26 cellular contexts compared by ENCODE assay signal in the genomic region with DNA sequence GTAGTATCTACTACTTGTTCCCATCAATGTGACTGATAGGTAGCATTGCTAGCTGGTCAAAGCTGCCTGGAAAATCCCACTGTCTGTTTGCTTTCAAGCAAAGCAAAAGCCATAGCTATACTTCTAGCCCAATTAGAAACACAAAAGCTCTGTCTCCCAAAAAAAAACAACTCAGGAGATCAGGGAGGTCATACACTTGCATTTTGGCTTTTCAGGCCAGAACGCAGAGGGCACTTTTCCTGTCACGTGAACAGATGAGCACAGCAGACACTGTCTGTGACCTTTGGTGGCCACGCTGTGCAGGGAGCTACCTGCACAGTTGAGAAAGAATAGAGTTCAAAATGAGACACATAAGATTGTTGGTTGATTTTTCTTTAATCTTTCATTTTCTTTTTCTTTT.
"Had no signal": no experiment of that assay in that cellular context is flagged by ENCODE, and none has a peak within 500 bp of the region (broad histone marks: within the 10 kb centered on the region; RNA-seq: fewer than 3 reads in every experiment).

No MANE protein-coding gene starts in this region.

- DNase-seq: activated CD4-positive, alpha-beta T cell treated with anti-CD3 and anti-CD28 coated beads for 1 hour; activated CD4-positive, alpha-beta T cell treated with anti-CD3 and anti-CD28 coated beads, Interleukin-2, amount 50 U/mL, for 1 hour; activated CD8-positive, alpha-beta T cell treated with anti-CD3 and anti-CD28 coated beads, Interleukin-2, amount 10 ng/mL, durations not matched to agents 7 days and 5 days; activated gamma-delta T cell treated with Interleukin-2 at 50 U/mL for 16 hours; brain microvascular endothelial cell; effector CD4-positive, alpha-beta T cell; erythroblast; immature natural killer cell; kidney glomerular epithelial cell; left ventricle myocardium inferior; midbrain; natural killer cell; ovary; stimulated activated CD4-positive, alpha-beta T cell treated with anti-CD3 and anti-CD28 coated beads, Interleukin-12 subunit alpha, Interleukin-12 subunit beta, amount 100 ng/mL, for 4 hours; stimulated activated CD4-positive, alpha-beta T cell treated with anti-CD3 and anti-CD28 coated beads, Interleukin-4, amount 100 ng/mL, for 4 hours; stimulated activated naive CD8-positive, alpha-beta T cell treated with anti-CD3 and anti-CD28 coated beads, Interleukin-15, Interleukin-2, amounts not matched to agents 100 U/mL and 50 U/mL, for 24 hours had no signal

- H3K9me3 Mint-ChIP-seq: dendritic cell treated with granulocyte-macrophage colony-stimulating factor and Interleukin-4, amounts not matched to agents 40 ng/mL and 50 ng/mL, for 4 days had no signal

- H3K36me3 Mint-ChIP-seq: activated naive CD8-positive, alpha-beta T cell; immature natural killer cell had no signal

- H3K9me3 ChIP-seq: adrenal gland, ascending aorta, left ventricle myocardium inferior, neutrophil, ovary, prostate gland, right atrium auricular region had no signal

- H3K36me3 ChIP-seq: adrenal gland, ascending aorta, brain microvascular endothelial cell, left ventricle myocardium inferior, neutrophil, ovary, prostate gland, right atrium auricular region, WERI-Rb-1 had no signal

- H3K4me3 Mint-ChIP-seq: activated CD8-positive, alpha-beta T cell treated with anti-CD3 and anti-CD28 coated beads, Interleukin-2, amount 10 ng/mL, durations not matched to agents 7 days and 5 days; activated naive CD8-positive, alpha-beta T cell; dendritic cell treated with granulocyte-macrophage colony-stimulating factor and Interleukin-4, amounts not matched to agents 40 ng/mL and 50 ng/mL, for 4 days; immature natural killer cell; natural killer cell; T-helper 2 cell treated with Interferon-gamma antibody and Interleukin-4, amounts not matched to agents 5 μg/mL and 100 μg/mL, for 36 hours had no signal

- H3K4me3 ChIP-seq: adrenal gland, ascending aorta, left ventricle myocardium inferior, ovary, prostate gland, right atrium auricular region had no signal

- H3K27me3 Mint-ChIP-seq: activated naive CD8-positive, alpha-beta T cell; dendritic cell treated with granulocyte-macrophage colony-stimulating factor and Interleukin-4, amounts not matched to agents 40 ng/mL and 50 ng/mL, for 4 days had no signal

- H3K4me1 ChIP-seq: ascending aorta, prostate gland, right atrium auricular region had no signal

- H3K4me1 Mint-ChIP-seq: immature natural killer cell, natural killer cell had no signal

- H3K27ac Mint-ChIP-seq: activated CD8-positive, alpha-beta T cell treated with anti-CD3 and anti-CD28 coated beads, Interleukin-2, amount 10 ng/mL, durations not matched to agents 7 days and 5 days; activated naive CD8-positive, alpha-beta T cell; dendritic cell treated with granulocyte-macrophage colony-stimulating factor and Interleukin-4, amounts not matched to agents 40 ng/mL and 50 ng/mL, for 4 days; immature natural killer cell; natural killer cell; T-helper 2 cell treated with Interferon-gamma antibody and Interleukin-4, amounts not matched to agents 5 μg/mL and 100 μg/mL, for 36 hours had no signal

- H3K27me3 ChIP-seq: adrenal gland, ascending aorta, brain microvascular endothelial cell, neutrophil, ovary, right atrium auricular region had no signal

- FAIRE-seq: TTC549 had no signal

- H3K27ac ChIP-seq: adrenal gland, ascending aorta, brain microvascular endothelial cell, left ventricle myocardium inferior, neutrophil, ovary, prostate gland, right atrium auricular region, WERI-Rb-1 had no signal

- ATAC-seq: activated CD8-positive, alpha-beta T cell treated with anti-CD3 and anti-CD28 coated beads, Interleukin-2, amount 10 ng/mL, durations not matched to agents 7 days and 5 days; natural killer cell; stimulated activated naive CD8-positive, alpha-beta T cell treated with anti-CD3 and anti-CD28 coated beads, Interleukin-15, Interleukin-2, amounts not matched to agents 100 U/mL and 50 U/mL, for 24 hours had no signal
